Comparison of ENCODE assay signal across 27 cellular contexts in genomic region chr2:190315273-190315672, GRCh38. TPM values are rescaled to one million over a fixed set of nuclear protein-coding genes. Genes with fewer than 3 reads are reported as not detected.
DNase-seq lines count a peak whose midpoint lies in the region; TF ChIP-seq lines count a peak whose summit lies in the region.
"Had no signal": no experiment of that assay in that cellular context is flagged by ENCODE, and none has a peak within 500 bp of the region (broad histone marks: within the 10 kb centered on the region; RNA-seq: fewer than 3 reads in every experiment).

No MANE protein-coding gene starts in this region.

- TF ChIP-seq POLR2A in transverse colon (IDR thresholded peaks at IDR 0.05) = no peak

- peaks cover 2% of the 10 kb centered on the region for H3K36me3 Mint-ChIP-seq in chondrocyte (ENCODE audit: low read depth)

- peak overlapping the region; percentile 70 for H3K27ac Mint-ChIP-seq in chondrocyte (ENCODE audit: unreplicated experiment)
- H3K27ac Mint-ChIP-seq: activated T-cell treated with anti-CD3 and anti-CD28 coated beads, Interleukin-2, amount 50 U/mL, for 24 hours; GM23338; naive thymus-derived CD4-positive, alpha-beta T cell; T-cell had no signal

- no peaks in the 10 kb centered on the region for H3K36me3 ChIP-seq in transverse colon
- H3K36me3 ChIP-seq: ovary, right atrium auricular region had no signal

- no peak overlapping the region for H3K4me3 Mint-ChIP-seq in chondrocyte (ENCODE audit: unreplicated experiment)
- H3K4me3 Mint-ChIP-seq: activated T-cell treated with anti-CD3 and anti-CD28 coated beads, Interleukin-2, amount 50 U/mL, for 24 hours; GM23338; naive thymus-derived CD4-positive, alpha-beta T cell; stimulated activated naive CD8-positive, alpha-beta T cell treated with anti-CD3 and anti-CD28 coated beads, Interleukin-15, amount 100 ng/mL, for 72 hours; T-cell had no signal

- TF ChIP-seq CTCF in chondrocyte (IDR thresholded peaks at IDR 0.05) (no peak), transverse colon (IDR thresholded peaks at IDR 0.05) (no peak)

- no peaks in the 10 kb centered on the region for H3K27me3 Mint-ChIP-seq in chondrocyte (ENCODE audit: low read depth)
- H3K27me3 Mint-ChIP-seq: activated T-cell treated with anti-CD3 and anti-CD28 coated beads, Interleukin-2, amount 50 U/mL, for 24 hours; naive thymus-derived CD4-positive, alpha-beta T cell; stimulated activated naive CD8-positive, alpha-beta T cell treated with anti-CD3 and anti-CD28 coated beads, Interleukin-15, amount 100 ng/mL, for 72 hours; T-cell had no signal

- WGBS in transverse colon (ENCODE audit: low coverage in 1 of 2), 2 donors = 41 to 56% methylated on average over 1 to 2 of the region's 2 CpGs

- peaks cover 45% of the 10 kb centered on the region for H3K4me1 Mint-ChIP-seq in chondrocyte (ENCODE audit: low read depth)

- intact Hi-C loops in transverse colon (cut with DNase I; ENCODE audit: low total_unique reads) = no loop called here

- H3K4me1 ChIP-seq in transverse colon = peaks cover 17 to 73% (median 43%) of the 10 kb centered on the region in 4 donors

- DNase-seq in Caki2 (ENCODE audit: low read depth) = peak; percentile 10
- peak; percentile 66 for DNase-seq in DMS79 treated with DMSO at 0.1 percent for 48 hours (lab: John Stamatoyannopoulos, UW)
- peak; percentile 11 for DNase-seq in NCI-H69 (lab: John Stamatoyannopoulos, UW)
- DNase-seq in chondrocyte (ENCODE audit: low spot score) = no peak
- DNase-seq in transverse colon = no peak
- DNase-seq in activated CD4-positive, alpha-beta T cell treated with anti-CD3 and anti-CD28 coated beads for 4 hours = no peak
- no peak for DNase-seq in activated effector memory CD4-positive, alpha-beta T cell treated with anti-CD3 and anti-CD28 coated beads, Interleukin-2, amount 50 U/mL, for 16 hours
- DNase-seq in GF-D8 (lab: John Stamatoyannopoulos, UW) = no peak
- DNase-seq: activated CD4-positive, CD25-positive, alpha-beta regulatory T cell treated with anti-CD3 and anti-CD28 coated beads, Interleukin-2, amount 50 U/mL, for 72 hours; activated naive CD4-positive, alpha-beta T cell treated with Interleukin-2 at 50 U/mL for 16 hours; activated T-cell treated with anti-CD3 and anti-CD28 coated beads, Interleukin-2, amount 50 U/mL, for 24 hours; amygdala; left ventricle myocardium inferior; NCI-H1930; ovary; stimulated activated CD4-positive, alpha-beta T cell treated with anti-CD3 and anti-CD28 coated beads, Interleukin-12 subunit alpha, Interleukin-12 subunit beta, amount 100 ng/mL, for 4 hours; stimulated activated CD4-positive, alpha-beta T cell treated with anti-CD3 and anti-CD28 coated beads, Interleukin-4, amount 100 ng/mL, for 24 hours; stimulated activated naive CD8-positive, alpha-beta T cell treated with anti-CD3 and anti-CD28 coated beads, Interleukin-15, amount 100 ng/mL, for 72 hours; T-cell had no signal

- H3K4me3 ChIP-seq in transverse colon = no peak overlapping the region
- H3K4me3 ChIP-seq: gastroesophageal sphincter, GM23338, K562, left ventricle myocardium inferior, ovary, right atrium auricular region, SJSA1, tibial nerve had no signal

- in situ Hi-C loops in Caki2 (cut with HindIII; ENCODE audit: low pct_unique_long_range_greater_than_20kb, low sequenced_read_pairs) = no loop called here
- in situ Hi-C loops in transverse colon (cut with MboI; ENCODE audit: low pct_ligation_motif_present in 1 of 4, low pct_unique_long_range_greater_than_20kb in 1 of 4, low sequenced_read_pairs in 3 of 4) = no loop called here

- no peak for TF ChIP-seq EP300 in transverse colon (IDR thresholded peaks at IDR 0.05; ENCODE audit: low read depth)

- no peaks in the 10 kb centered on the region for H3K9me3 Mint-ChIP-seq in chondrocyte (ENCODE audit: low read depth)
- H3K9me3 Mint-ChIP-seq: activated T-cell treated with anti-CD3 and anti-CD28 coated beads, Interleukin-2, amount 50 U/mL, for 24 hours; GM23338; naive thymus-derived CD4-positive, alpha-beta T cell; stimulated activated naive CD8-positive, alpha-beta T cell treated with anti-CD3 and anti-CD28 coated beads, Interleukin-15, amount 100 ng/mL, for 72 hours; T-cell had no signal

- H3K9me3 ChIP-seq in transverse colon = no peaks in the 10 kb centered on the region
- H3K9me3 ChIP-seq: gastroesophageal sphincter, left ventricle myocardium inferior, ovary, right atrium auricular region, SJSA1, tibial nerve had no signal

- H3K27ac ChIP-seq in transverse colon = no peak overlapping the region
- H3K27ac ChIP-seq: C4-2B, gastroesophageal sphincter, left ventricle myocardium inferior, ovary, right atrium auricular region, SJSA1, tibial nerve had no signal

- H3K27me3 ChIP-seq in transverse colon = no peaks in the 10 kb centered on the region
- H3K27me3 ChIP-seq: gastroesophageal sphincter, ovary, right atrium auricular region, SJSA1, tibial nerve had no signal

RNA-seq across cellular contexts. Expression of gene HIBCH, which starts 4.4 kb away (rescaled TPM):
- 2.5 and 6.8 TPM in 2 replicates for total RNA-seq in Caki2 (2014; rRNA removed; shearing (Covaris generic); ENCODE audit: low replicate concordance)
- 19.1 to 32.4 TPM (median 20.7 TPM) in 3 replicates for total RNA-seq in chondrocyte
- total RNA-seq in transverse colon = 10 to 100 TPM in 2 of 4 donors, 1 to 10 TPM in 2; 6.0 to 33.0 (median 19.8) TPM

RNA-seq across cellular contexts. Expression of gene INPP1, which starts 28.1 kb away (rescaled TPM):
- total RNA-seq in Caki2 (2014; rRNA removed; shearing (Covaris generic); ENCODE audit: low replicate concordance) = 8.3 and 19.5 TPM in 2 replicates
- 14.2 to 15.4 TPM (median 14.4 TPM) in 3 replicates for total RNA-seq in chondrocyte
- total RNA-seq in transverse colon = 10 to 100 TPM in 3 of 4 donors, under 1 TPM in 1; 0.60 to 22.1 (median 21.2) TPM

Comparison
In these comparisons a context has a peak if more than half of its experiments do, and no peak if none do; other contexts are left out.
1. DNase-seq: peak in Caki2 (single experiment), DMS79 treated with DMSO at 0.1 percent for 48 hours (single experiment) and NCI-H69 (single experiment); none in chondrocyte (single experiment), transverse colon (single experiment), activated CD4-positive, alpha-beta T cell treated with anti-CD3 and anti-CD28 coated beads for 4 hours (0 of 2), activated effector memory CD4-positive, alpha-beta T cell treated with anti-CD3 and anti-CD28 coated beads, Interleukin-2, amount 50 U/mL, for 16 hours (single experiment) and GF-D8 (single experiment).